Comparison of ENCODE assay signal across 22 cellular contexts in the genomic region with DNA sequence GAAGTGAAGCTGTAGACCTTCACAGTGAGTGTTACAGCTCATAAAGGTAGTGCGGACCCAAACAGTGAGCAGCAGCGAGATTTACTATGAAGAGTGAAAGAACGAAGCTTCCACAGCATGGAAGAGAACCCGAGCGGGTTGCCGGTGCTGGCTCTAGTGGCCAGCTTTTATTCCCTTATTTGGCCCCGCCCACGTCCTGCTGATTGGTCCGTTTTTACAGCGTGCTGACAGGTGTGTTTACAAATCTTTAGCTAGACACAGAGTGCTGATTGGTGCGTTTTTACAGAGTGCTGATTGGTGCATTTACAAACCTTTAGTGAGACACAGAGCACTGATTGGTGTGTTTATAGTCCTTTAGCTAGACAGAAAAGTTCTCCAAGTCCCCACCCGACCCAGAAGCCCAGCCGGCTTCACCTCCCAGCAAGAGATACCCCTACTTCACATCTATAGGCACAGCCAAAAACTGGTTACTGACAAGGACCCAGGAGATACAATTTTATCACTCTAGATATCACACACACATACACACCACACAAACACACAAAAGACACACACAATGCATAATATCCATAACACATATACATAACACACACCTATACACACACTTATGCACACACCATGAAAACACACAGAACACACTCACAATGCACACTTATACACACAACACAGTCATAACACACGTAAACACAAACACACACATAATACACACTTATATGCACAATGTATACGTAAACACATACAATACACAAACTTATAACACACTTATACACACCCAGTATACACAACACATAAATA.
"Had no signal": no experiment of that assay in that cellular context is flagged by ENCODE, and none has a peak within 500 bp of the region (broad histone marks: within the 10 kb centered on the region; RNA-seq: fewer than 3 reads in every experiment).

No MANE protein-coding gene starts in this region.

- H3K4me3 ChIP-seq: heart left ventricle, spleen, transverse colon had no signal

- DNase-seq: activated CD4-positive, alpha-beta T cell treated with anti-CD3 and anti-CD28 coated beads for 1 hour; activated CD4-positive, alpha-beta T cell treated with anti-CD3 and anti-CD28 coated beads, Interleukin-2, amount 50 U/mL, for 1 hour; activated naive CD4-positive, alpha-beta T cell; activated T-cell treated with anti-CD3 and anti-CD28 coated beads for 4 hours; activated T-cell treated with anti-CD3 and anti-CD28 coated beads, Interleukin-2, amount 50 U/mL, for 72 hours; endodermal cell; foreskin fibroblast; heart left ventricle; natural killer cell; posterior cingulate gyrus; right cardiac atrium; spleen; stimulated activated naive CD4-positive, alpha-beta T cell; T-helper 9 cell; transverse colon had no signal

- H3K4me3 Mint-ChIP-seq: activated T-cell treated with anti-CD3 and anti-CD28 coated beads, Interleukin-2, amount 50 U/mL, for 72 hours; central memory CD8-positive, alpha-beta T cell; dendritic cell treated with granulocyte-macrophage colony-stimulating factor and Interleukin-4, amounts not matched to agents 40 ng/mL and 50 ng/mL, for 4 days; endodermal cell; mesothelial cell of epicardium; natural killer cell; T-helper 1 cell treated with Interleukin-12 subunit alpha and Interleukin-12 subunit beta and Interleukin-4 antibody, amounts not matched to agents 30 μg/mL and 1 μg/mL, for 36 hours had no signal

- H3K36me3 ChIP-seq: heart left ventricle, spleen, transverse colon had no signal

- H3K9me3 Mint-ChIP-seq: activated naive CD4-positive, alpha-beta T cell treated with anti-CD3 and anti-CD28 coated beads, Interleukin-2, amount 50 U/mL, for 72 hours; activated T-cell treated with anti-CD3 and anti-CD28 coated beads, Interleukin-2, amount 50 U/mL, for 72 hours; central memory CD8-positive, alpha-beta T cell; dendritic cell treated with granulocyte-macrophage colony-stimulating factor and Interleukin-4, amounts not matched to agents 40 ng/mL and 50 ng/mL, for 4 days; mesothelial cell of epicardium; natural killer cell; T-helper 1 cell treated with Interleukin-12 subunit alpha and Interleukin-12 subunit beta and Interleukin-4 antibody, amounts not matched to agents 30 μg/mL and 1 μg/mL, for 36 hours had no signal

- H3K4me1 ChIP-seq: spleen, transverse colon had no signal

- H3K27ac Mint-ChIP-seq: activated naive CD4-positive, alpha-beta T cell treated with anti-CD3 and anti-CD28 coated beads, Interleukin-2, amount 50 U/mL, for 72 hours; activated T-cell treated with anti-CD3 and anti-CD28 coated beads, Interleukin-2, amount 50 U/mL, for 72 hours; dendritic cell treated with granulocyte-macrophage colony-stimulating factor and Interleukin-4, amounts not matched to agents 40 ng/mL and 50 ng/mL, for 4 days; endodermal cell; mesothelial cell of epicardium; natural killer cell; T-helper 1 cell treated with Interleukin-12 subunit alpha and Interleukin-12 subunit beta and Interleukin-4 antibody, amounts not matched to agents 30 μg/mL and 1 μg/mL, for 36 hours had no signal

- H3K27ac ChIP-seq: heart left ventricle, spleen, transverse colon had no signal

- H3K9me3 ChIP-seq: heart left ventricle, spleen, transverse colon had no signal

- ATAC-seq: esophagus mucosa, natural killer cell, right cardiac atrium had no signal

- FAIRE-seq: bronchial epithelial cell had no signal

- H3K36me3 Mint-ChIP-seq: activated naive CD4-positive, alpha-beta T cell treated with anti-CD3 and anti-CD28 coated beads, Interleukin-2, amount 50 U/mL, for 72 hours; mesothelial cell of epicardium; natural killer cell had no signal

- H3K4me1 Mint-ChIP-seq: central memory CD8-positive, alpha-beta T cell; natural killer cell had no signal
